11 cellular contexts compared by ENCODE assay signal in the genomic region with DNA sequence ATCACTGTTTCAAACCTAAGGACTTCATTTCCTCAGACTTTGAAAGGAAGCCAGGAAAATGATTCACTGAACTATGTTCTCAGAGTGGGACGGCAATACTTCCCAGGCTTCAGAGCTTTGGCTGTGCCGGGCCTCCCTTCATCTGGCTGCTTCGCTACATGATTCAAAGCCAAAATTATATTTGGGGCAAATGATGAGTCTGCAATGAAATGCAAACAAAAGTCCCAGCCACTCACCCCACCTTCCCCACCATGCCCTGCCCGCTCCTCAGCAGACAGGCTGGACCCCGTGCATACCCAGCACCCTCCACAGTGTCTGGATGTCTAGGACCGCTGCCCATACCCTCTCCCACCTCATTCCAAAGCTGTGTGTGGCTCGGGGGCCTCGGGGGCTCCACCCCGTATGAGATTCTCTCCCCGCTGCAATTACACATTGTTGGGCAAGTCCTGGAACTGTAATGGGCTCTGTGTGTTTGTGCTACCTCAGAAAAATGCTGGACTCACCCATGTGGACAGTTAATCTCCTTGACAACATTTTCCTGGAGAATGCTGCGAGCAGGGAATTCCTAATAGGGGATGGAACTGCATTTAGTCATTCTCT. TPM values are rescaled to one million over a fixed set of nuclear protein-coding genes. Genes with fewer than 3 reads are reported as not detected.
DNase-seq lines count a peak whose midpoint lies in the region; ATAC-seq and TF ChIP-seq lines count a peak whose summit lies in the region.
"Had no signal": no experiment of that assay in that cellular context is flagged by ENCODE, and none has a peak within 500 bp of the region (broad histone marks: within the 10 kb centered on the region; RNA-seq: fewer than 3 reads in every experiment).

No MANE protein-coding gene starts in this region.

- no peak for TF ChIP-seq CTCF in cardiac fibroblast (IDR thresholded peaks at IDR 0.05; ENCODE audit: low read depth, low read length)
- no peak for TF ChIP-seq CTCF in left lung (IDR thresholded peaks at IDR 0.05)
- TF ChIP-seq CTCF in stomach (IDR thresholded peaks at IDR 0.05): no peak

- DNase-seq in H4 (ENCODE audit: low spot score): peak; percentile 14
- DNase-seq in cardiac fibroblast (ENCODE audit: low read depth in 2 of 2): peak; percentile 83 to 91
- no peak for DNase-seq in left lung
- DNase-seq in stomach: no peak
- no peak for DNase-seq in activated T-cell treated with anti-CD3 and anti-CD28 coated beads, Interleukin-2, amount 50 U/mL, for 1 hour
- DNase-seq in ecto neural progenitor cell (ENCODE audit: low spot score): no peak
- DNase-seq in activated CD8-positive, alpha-beta memory T cell treated with anti-CD3 and anti-CD28 coated beads, Interleukin-2, amount 50 U/mL, for 4 hours: no peak
- DNase-seq in naive thymus-derived CD8-positive, alpha-beta T cell: no peak
- DNase-seq: effector CD4-positive, alpha-beta T cell; MM.1S had no signal

- no peaks in the 10 kb centered on the region for H3K27me3 ChIP-seq in left lung
- H3K27me3 ChIP-seq in stomach: no peaks in the 10 kb centered on the region

- no peak for TF ChIP-seq POLR2A in stomach (IDR thresholded peaks at IDR 0.05)

- TF ChIP-seq EP300 in stomach (IDR thresholded peaks at IDR 0.05): peak; percentile 84

- H3K27ac Mint-ChIP-seq in naive thymus-derived CD8-positive, alpha-beta T cell: peak overlapping the region in 4 of 10 donors; percentile 11 to 57 (median 54)

- WGBS in stomach, 5 donors: 44 to 64% (median 56%) methylated on average over 11 of the region's 11 CpGs

- H3K4me1 Mint-ChIP-seq in naive thymus-derived CD8-positive, alpha-beta T cell: peaks cover 29 to 64% (median 46%) of the 10 kb centered on the region in 4 donors

- H3K36me3 ChIP-seq in left lung: no peaks in the 10 kb centered on the region
- no peaks in the 10 kb centered on the region for H3K36me3 ChIP-seq in stomach

- H3K27me3 Mint-ChIP-seq in naive thymus-derived CD8-positive, alpha-beta T cell: no peaks in the 10 kb centered on the region

- H3K4me3 ChIP-seq in cardiac fibroblast (replicated peaks in 1 of 2; ENCODE audit: low read depth in 2 of 2, low read length in 2 of 2) (peak overlapping the region in 1 of 2 donors; percentile 38), left lung (no peak overlapping the region), stomach (no peak overlapping the region)

- POLR2A ChIA-PET in naive thymus-derived CD8-positive, alpha-beta T cell (lab: Charles Lee): no interaction called here

- H3K27ac ChIP-seq in left lung: peak overlapping the region; percentile 38 to 68
- peak overlapping the region; percentile 4 to 86 (median 81) for H3K27ac ChIP-seq in stomach

- intact Hi-C loops in left lung (cut with DNase I) (no loop called here), stomach (cut with DNase I; ENCODE audit: low total_unique reads) (no loop called here)

- H3K36me3 Mint-ChIP-seq in naive thymus-derived CD8-positive, alpha-beta T cell: peaks cover 13 to 40% (median 30%) of the 10 kb centered on the region in 3 donors

- H3K4me1 ChIP-seq in left lung: peaks cover 3% of the 10 kb centered on the region in 2 donors
- H3K4me1 ChIP-seq in stomach: peaks cover 3 to 20% (median 11%) of the 10 kb centered on the region in 4 donors

- H3K9me3 ChIP-seq in left lung (no peaks in the 10 kb centered on the region), stomach (no peaks in the 10 kb centered on the region)

- no peak overlapping the region for H3K4me3 Mint-ChIP-seq in naive thymus-derived CD8-positive, alpha-beta T cell
- H3K4me3 Mint-ChIP-seq: neural crest cell had no signal

- peaks cover 5 to 18% (median 12%) of the 10 kb centered on the region in 9 donors for H3K9me3 Mint-ChIP-seq in naive thymus-derived CD8-positive, alpha-beta T cell

- ATAC-seq in left lung: peak; percentile 80
- ATAC-seq in naive thymus-derived CD8-positive, alpha-beta T cell: no peak

RNA-seq across cellular contexts. Expression of gene ATP10A, which starts 32.2 kb away (rescaled TPM):
- 1.3 and 2.4 TPM in 2 replicates for total RNA-seq in H4 (2014; rRNA removed; shearing (Covaris generic))
- total RNA-seq in left lung (10 to 100 TPM; 25.4 to 46.1 TPM), stomach (10 to 100 TPM in 2 of 5 donors, 1 to 10 TPM in 3; 1.8 to 15.2 (median 5.8) TPM)
- polyA plus RNA-seq in stomach: 1 to 10 TPM; 1.5 to 2.3 (median 2.0) TPM
- 10 to 100 TPM; 55.2 to 59.1 TPM for total RNA-seq in naive thymus-derived CD8-positive, alpha-beta T cell
- polyA plus RNA-seq in naive thymus-derived CD8-positive, alpha-beta T cell: 10 to 100 TPM in 1 of 3 donors, 1 to 10 TPM in 2; 5.2 to 18.1 (median 5.9) TPM

Comparison
In these comparisons a context has a peak if more than half of its experiments do, and no peak if none do; other contexts are left out.
1. DNase-seq: peak in H4 (single experiment) and cardiac fibroblast (2 of 2); none in left lung (0 of 2), stomach (single experiment), activated T-cell treated with anti-CD3 and anti-CD28 coated beads, Interleukin-2, amount 50 U/mL, for 1 hour (single experiment), ecto neural progenitor cell (single experiment), activated CD8-positive, alpha-beta memory T cell treated with anti-CD3 and anti-CD28 coated beads, Interleukin-2, amount 50 U/mL, for 4 hours (single experiment) and naive thymus-derived CD8-positive, alpha-beta T cell (0 of 10).